1 cellular context compared by ENCODE assay signal in the genomic region with DNA sequence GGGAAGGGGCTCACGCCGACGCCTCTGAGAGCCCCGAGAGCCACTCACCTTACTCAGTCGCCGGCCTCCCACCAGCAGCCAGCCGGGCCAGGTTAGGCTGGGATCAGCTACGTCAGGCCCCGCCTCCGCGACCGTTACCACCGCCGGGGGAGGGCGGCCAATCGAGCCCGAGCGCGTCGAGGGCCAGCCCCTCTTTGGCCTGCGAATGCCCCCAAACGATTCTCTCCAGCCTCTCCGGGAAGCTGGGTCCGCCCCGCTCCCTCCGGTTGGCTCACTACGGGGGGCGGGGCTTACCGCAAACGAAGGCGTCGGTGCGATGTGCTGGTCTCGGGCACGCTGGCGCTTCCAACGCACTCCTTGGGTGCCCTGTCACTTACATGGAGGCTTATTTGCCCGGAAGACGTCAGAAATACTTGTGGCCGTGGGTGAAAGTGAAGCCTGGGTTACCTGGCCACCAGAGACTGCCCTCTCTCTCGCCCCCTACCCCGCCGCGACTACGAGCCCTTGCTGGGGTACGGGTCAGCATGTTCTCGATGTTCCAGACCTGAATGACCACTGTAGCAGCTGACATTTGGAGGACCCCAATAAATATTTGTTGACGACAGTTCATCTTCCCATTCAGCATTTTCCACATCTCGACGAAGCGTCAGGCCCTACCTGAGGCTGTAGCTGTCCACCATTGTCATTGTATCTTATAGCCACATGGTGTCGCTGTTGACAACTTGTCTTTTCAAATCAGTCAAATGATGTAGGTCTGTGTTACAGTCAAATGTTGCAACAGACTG.
TF ChIP-seq lines count a peak whose summit lies in the region.

A gene with protein sequence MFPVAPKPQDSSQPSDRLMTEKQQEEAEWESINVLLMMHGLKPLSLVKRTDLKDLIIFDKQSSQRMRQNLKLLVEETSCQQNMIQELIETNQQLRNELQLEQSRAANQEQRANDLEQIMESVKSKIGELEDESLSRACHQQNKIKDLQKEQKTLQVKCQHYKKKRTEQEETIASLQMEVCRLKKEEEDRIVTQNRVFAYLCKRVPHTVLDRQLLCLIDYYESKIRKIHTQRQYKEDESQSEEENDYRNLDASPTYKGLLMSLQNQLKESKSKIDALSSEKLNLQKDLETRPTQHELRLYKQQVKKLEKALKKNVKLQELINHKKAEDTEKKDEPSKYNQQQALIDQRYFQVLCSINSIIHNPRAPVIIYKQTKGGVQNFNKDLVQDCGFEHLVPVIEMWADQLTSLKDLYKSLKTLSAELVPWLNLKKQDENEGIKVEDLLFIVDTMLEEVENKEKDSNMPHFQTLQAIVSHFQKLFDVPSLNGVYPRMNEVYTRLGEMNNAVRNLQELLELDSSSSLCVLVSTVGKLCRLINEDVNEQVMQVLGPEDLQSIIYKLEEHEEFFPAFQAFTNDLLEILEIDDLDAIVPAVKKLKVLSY (minus strand): TSS at position 111 of the 785 bp plus-strand sequence. CDS start 21,333 bp downstream, outside the sequence.

TF ChIP-seq in K562, 482 proteins besides CTCF, POLR2A, EP300 and RAD21 (continued from another document and continues in another):
- TF ChIP-seq PREB (CRISPR knock-in tag; IDR thresholded peaks at IDR 0.05) = no peak
- TF ChIP-seq ARID1B (IDR thresholded peaks at IDR 0.05) = 0 out of 2 replicates have a peak, but pooled peaks have one; percentile 26
- TF ChIP-seq NR0B1 (IDR thresholded peaks at IDR 0.05; ENCODE audit: partially characterized antibody) = no peak
- no peak for TF ChIP-seq KLF10 (CRISPR knock-in tag; IDR thresholded peaks at IDR 0.05)
- no peak for TF ChIP-seq KDM4B (IDR thresholded peaks at IDR 0.05; ENCODE audit: borderline replicate concordance in 2 of 2, low read depth in 1 of 2)
- TF ChIP-seq HDAC2 (IDR thresholded peaks at IDR 0.05) = 0 out of 2 replicates have a peak, but pooled peaks have one; percentile 34
- TF ChIP-seq NR4A1 (CRISPR knock-in tag; IDR thresholded peaks at IDR 0.05) = peak; percentile 48; the same call in 1 of the 2 replicates
- TF ChIP-seq NR4A1 (tag; IDR thresholded peaks at IDR 0.05) = 0 out of 2 replicates have a peak, but pooled peaks have one; percentile 36
- no peak for TF ChIP-seq HMG20B (CRISPR knock-in tag; IDR thresholded peaks at IDR 0.05)
- TF ChIP-seq ZNF384 (IDR thresholded peaks at IDR 0.05; ENCODE audit: low read depth, low read length) = no peak
- TF ChIP-seq, protein P1, sequence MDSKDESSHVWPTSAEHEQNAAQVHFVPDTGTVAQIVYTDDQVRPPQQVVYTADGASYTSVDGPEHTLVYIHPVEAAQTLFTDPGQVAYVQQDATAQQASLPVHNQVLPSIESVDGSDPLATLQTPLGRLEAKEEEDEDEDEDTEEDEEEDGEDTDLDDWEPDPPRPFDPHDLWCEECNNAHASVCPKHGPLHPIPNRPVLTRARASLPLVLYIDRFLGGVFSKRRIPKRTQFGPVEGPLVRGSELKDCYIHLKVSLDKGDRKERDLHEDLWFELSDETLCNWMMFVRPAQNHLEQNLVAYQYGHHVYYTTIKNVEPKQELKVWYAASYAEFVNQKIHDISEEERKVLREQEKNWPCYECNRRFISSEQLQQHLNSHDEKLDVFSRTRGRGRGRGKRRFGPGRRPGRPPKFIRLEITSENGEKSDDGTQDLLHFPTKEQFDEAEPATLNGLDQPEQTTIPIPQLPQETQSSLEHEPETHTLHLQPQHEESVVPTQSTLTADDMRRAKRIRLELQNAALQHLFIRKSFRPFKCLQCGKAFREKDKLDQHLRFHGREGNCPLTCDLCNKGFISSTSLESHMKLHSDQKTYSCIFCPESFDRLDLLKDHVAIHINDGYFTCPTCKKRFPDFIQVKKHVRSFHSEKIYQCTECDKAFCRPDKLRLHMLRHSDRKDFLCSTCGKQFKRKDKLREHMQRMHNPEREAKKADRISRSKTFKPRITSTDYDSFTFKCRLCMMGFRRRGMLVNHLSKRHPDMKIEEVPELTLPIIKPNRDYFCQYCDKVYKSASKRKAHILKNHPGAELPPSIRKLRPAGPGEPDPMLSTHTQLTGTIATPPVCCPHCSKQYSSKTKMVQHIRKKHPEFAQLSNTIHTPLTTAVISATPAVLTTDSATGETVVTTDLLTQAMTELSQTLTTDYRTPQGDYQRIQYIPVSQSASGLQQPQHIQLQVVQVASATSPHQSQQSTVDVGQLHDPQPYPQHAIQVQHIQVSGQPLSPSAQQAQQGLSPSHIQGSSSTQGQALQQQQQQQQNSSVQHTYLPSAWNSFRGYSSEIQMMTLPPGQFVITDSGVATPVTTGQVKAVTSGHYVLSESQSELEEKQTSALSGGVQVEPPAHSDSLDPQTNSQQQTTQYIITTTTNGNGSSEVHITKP (IDR thresholded peaks at IDR 0.05; ENCODE audit: partially characterized antibody) = peak; percentile 24
- peak; percentile 59; the same call in 1 of the 2 replicates for TF ChIP-seq RNF2 (IDR thresholded peaks at IDR 0.05)
- TF ChIP-seq CHAMP1 (IDR thresholded peaks at IDR 0.05) = 0 out of 2 replicates have a peak, but pooled peaks have one; percentile 65
- no peak for TF ChIP-seq ZNF23 (CRISPR knock-in tag; IDR thresholded peaks at IDR 0.05)
- TF ChIP-seq POLR2G (IDR thresholded peaks at IDR 0.05; ENCODE audit: low read depth, low read length) = peak; percentile 88
- TF ChIP-seq, protein P2, sequence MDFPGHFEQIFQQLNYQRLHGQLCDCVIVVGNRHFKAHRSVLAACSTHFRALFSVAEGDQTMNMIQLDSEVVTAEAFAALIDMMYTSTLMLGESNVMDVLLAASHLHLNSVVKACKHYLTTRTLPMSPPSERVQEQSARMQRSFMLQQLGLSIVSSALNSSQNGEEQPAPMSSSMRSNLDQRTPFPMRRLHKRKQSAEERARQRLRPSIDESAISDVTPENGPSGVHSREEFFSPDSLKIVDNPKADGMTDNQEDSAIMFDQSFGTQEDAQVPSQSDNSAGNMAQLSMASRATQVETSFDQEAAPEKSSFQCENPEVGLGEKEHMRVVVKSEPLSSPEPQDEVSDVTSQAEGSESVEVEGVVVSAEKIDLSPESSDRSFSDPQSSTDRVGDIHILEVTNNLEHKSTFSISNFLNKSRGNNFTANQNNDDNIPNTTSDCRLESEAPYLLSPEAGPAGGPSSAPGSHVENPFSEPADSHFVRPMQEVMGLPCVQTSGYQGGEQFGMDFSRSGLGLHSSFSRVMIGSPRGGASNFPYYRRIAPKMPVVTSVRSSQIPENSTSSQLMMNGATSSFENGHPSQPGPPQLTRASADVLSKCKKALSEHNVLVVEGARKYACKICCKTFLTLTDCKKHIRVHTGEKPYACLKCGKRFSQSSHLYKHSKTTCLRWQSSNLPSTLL (IDR thresholded peaks at IDR 0.05) = no peak
- peak; percentile 50; the same call in 1 of the 2 replicates for TF ChIP-seq ZKSCAN1 (IDR thresholded peaks at IDR 0.05; ENCODE audit: low read depth, low read length)
- TF ChIP-seq ATF7 (IDR thresholded peaks at IDR 0.05) = peak; percentile 85
- TF ChIP-seq RBM15 (IDR thresholded peaks at IDR 0.05; ENCODE audit: insufficient read depth, low read length) = no peak
- TF ChIP-seq ZHX1 (conservative IDR thresholded peaks at IDR 0.05; ENCODE audit: low read length) = no peak
- no peak for TF ChIP-seq BRCA1 (IDR thresholded peaks at IDR 0.05)
- no peak for TF ChIP-seq BRCA1 (CRISPR knock-in tag; IDR thresholded peaks at IDR 0.05)
- TF ChIP-seq ZBTB17 (CRISPR knock-in tag; IDR thresholded peaks at IDR 0.05) = peak; percentile 99
- TF ChIP-seq ZNF347 (CRISPR knock-in tag; IDR thresholded peaks at IDR 0.05; ENCODE audit: low read depth) = no peak
- TF ChIP-seq NKRF (IDR thresholded peaks at IDR 0.05; ENCODE audit: borderline replicate concordance) = peak; percentile 66; the same call in 1 of the 2 replicates
- no peak for TF ChIP-seq TCFL5 (CRISPR knock-in tag; conservative IDR thresholded peaks at IDR 0.05)
- no peak for TF ChIP-seq EHMT2 (IDR thresholded peaks at IDR 0.05)
- no peak for TF ChIP-seq U2AF1 (optimal IDR thresholded peaks at IDR 0.05; ENCODE audit: low read depth, low read length)
- no peak for TF ChIP-seq BRF1 (IDR thresholded peaks at IDR 0.05; ENCODE audit: borderline replicate concordance, extremely low read depth, insufficient read length)
- TF ChIP-seq SMAD2 (IDR thresholded peaks at IDR 0.05; ENCODE audit: low read depth, low read length) = no peak
- TF ChIP-seq DACH1 (IDR thresholded peaks at IDR 0.05; ENCODE audit: partially characterized antibody) = no peak
- peak in 1 of 2 experiments; percentile 54; a peak in 1 of 4 replicates for TF ChIP-seq FOXK2 (conservative IDR thresholded peaks at IDR 0.05 in 1 of 2, IDR thresholded peaks at IDR 0.05 in 1 of 2; ENCODE audit: low read depth in 2 of 2)
- TF ChIP-seq RB1 (IDR thresholded peaks at IDR 0.05; ENCODE audit: low read depth) = peak; percentile 57; the same call in 1 of the 2 replicates
- TF ChIP-seq EZH2 (IDR thresholded peaks at IDR 0.05; ENCODE audit: borderline replicate concordance, low read depth, low read length) = no peak
- peak; percentile 68 for TF ChIP-seq HNRNPLL (IDR thresholded peaks at IDR 0.05; ENCODE audit: low read depth, low read length, poor library complexity, severe bottlenecking)
- no peak for TF ChIP-seq LEF1 (IDR thresholded peaks at IDR 0.05)
- TF ChIP-seq RUNX1 (IDR thresholded peaks at IDR 0.05; ENCODE audit: low read depth) = no peak
- peak; percentile 23; the same call in 1 of the 2 replicates for TF ChIP-seq MTA3 (IDR thresholded peaks at IDR 0.05; ENCODE audit: borderline replicate concordance)
- TF ChIP-seq SRF (CRISPR knock-in tag; IDR thresholded peaks at IDR 0.05) = peak in 1 of 2 experiments; percentile 49; a peak in 1 of 4 replicates
- TF ChIP-seq SMARCB1 (IDR thresholded peaks at IDR 0.05; ENCODE audit: insufficient read length, low read depth) = no peak
- TF ChIP-seq CC2D1A (IDR thresholded peaks at IDR 0.05) = peak; percentile 42
- no peak for TF ChIP-seq NBN (IDR thresholded peaks at IDR 0.05; ENCODE audit: low read depth)
- no peak for TF ChIP-seq ZNF143 (CRISPR knock-in tag; IDR thresholded peaks at IDR 0.05)
- TF ChIP-seq CREB1 (IDR thresholded peaks at IDR 0.05) = peak; percentile 64; the same call in 1 of the 2 replicates
- peak; percentile 75 for TF ChIP-seq CREB1 (CRISPR knock-in tag; IDR thresholded peaks at IDR 0.05)
- no peak for TF ChIP-seq HDGF (IDR thresholded peaks at IDR 0.05)
